In the genomic region with DNA sequence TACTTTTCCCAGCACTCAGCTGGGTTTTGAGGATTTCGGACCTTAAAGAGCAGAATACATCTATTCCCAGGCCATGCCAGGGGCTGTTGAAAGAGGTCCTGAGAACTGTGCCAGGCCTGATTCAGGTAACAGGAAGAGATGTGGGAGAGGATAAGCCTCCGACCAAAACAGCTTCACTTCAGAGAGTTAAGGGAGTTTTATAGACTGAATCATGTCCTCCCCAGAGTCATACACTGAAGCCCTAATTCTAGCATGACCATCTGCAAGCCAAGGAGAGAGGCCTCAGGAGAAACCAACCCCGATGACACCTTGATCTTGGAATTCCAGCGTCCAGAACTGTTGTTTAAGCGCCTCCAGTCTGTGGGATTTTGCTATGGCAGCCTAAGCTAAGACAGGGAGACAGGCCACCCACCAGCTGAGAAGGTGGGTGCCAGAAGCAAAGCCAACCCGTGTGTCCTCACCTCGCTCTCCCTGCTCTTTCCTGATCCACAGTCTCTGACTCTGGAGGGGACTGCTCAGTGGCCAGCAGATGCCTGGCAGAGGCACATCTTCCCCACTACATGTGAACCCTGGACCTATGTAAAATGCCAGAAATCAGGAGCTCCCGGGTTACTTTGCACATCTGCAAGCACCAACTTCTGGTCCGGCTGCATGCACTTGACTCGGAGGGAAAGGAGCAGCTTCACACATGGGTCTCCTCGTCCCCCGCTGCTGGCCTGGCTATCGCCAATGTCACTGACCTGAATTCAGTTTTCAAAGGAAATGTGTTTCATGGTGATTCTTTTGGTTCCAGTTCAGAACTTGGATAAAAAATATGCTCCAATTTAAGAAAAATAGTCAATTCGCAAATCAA, we compare ENCODE assay signal across 12 cellular contexts.
DNase-seq lines count a peak whose midpoint lies in the region; ATAC-seq and TF ChIP-seq lines count a peak whose summit lies in the region.
"Had no signal": no experiment of that assay in that cellular context is flagged by ENCODE, and none has a peak within 500 bp of the region (broad histone marks: within the 10 kb centered on the region; RNA-seq: fewer than 3 reads in every experiment).

No MANE protein-coding gene starts in this region.

- H3K4me1 Mint-ChIP-seq in activated CD4-positive, alpha-beta T cell treated with anti-CD3 and anti-CD28 coated beads, Interleukin-2, amount 10 ng/mL, durations not matched to agents 24 days and 14 days = peaks cover 73% of the 10 kb centered on the region
- H3K4me1 Mint-ChIP-seq in activated T-helper 2 cell treated with anti-CD3 and anti-CD28 coated beads, Interferon-gamma antibody, Interleukin-2, Interleukin-4, amounts not matched to agents 10 μg/mL and 5 μg/mL and 100 μg/mL, durations not matched to agents 14 hours and 24 hours and 36 hours (ENCODE audit: low read depth) = peaks cover 61% of the 10 kb centered on the region
- peaks cover 22% of the 10 kb centered on the region for H3K4me1 Mint-ChIP-seq in nephron progenitor cell
- H3K4me1 Mint-ChIP-seq: brain had no signal

- H3K27ac Mint-ChIP-seq in activated CD4-positive, alpha-beta T cell treated with anti-CD3 and anti-CD28 coated beads, Interleukin-2, amount 10 ng/mL, durations not matched to agents 24 days and 14 days = peak overlapping the region; percentile 90
- H3K27ac Mint-ChIP-seq in activated T-helper 2 cell treated with anti-CD3 and anti-CD28 coated beads, Interferon-gamma antibody, Interleukin-2, Interleukin-4, amounts not matched to agents 10 μg/mL and 5 μg/mL and 100 μg/mL, durations not matched to agents 14 hours and 24 hours and 36 hours = peak overlapping the region; percentile 70
- H3K27ac Mint-ChIP-seq in nephron progenitor cell = peak overlapping the region; percentile 73
- H3K27ac Mint-ChIP-seq: brain had no signal

- H3K4me3 Mint-ChIP-seq in activated CD4-positive, alpha-beta T cell treated with anti-CD3 and anti-CD28 coated beads, Interleukin-2, amount 10 ng/mL, durations not matched to agents 24 days and 14 days = peak overlapping the region; percentile 78
- peak overlapping the region; percentile 61 for H3K4me3 Mint-ChIP-seq in activated T-helper 2 cell treated with anti-CD3 and anti-CD28 coated beads, Interferon-gamma antibody, Interleukin-2, Interleukin-4, amounts not matched to agents 10 μg/mL and 5 μg/mL and 100 μg/mL, durations not matched to agents 14 hours and 24 hours and 36 hours (ENCODE audit: low read depth)
- no peak overlapping the region for H3K4me3 Mint-ChIP-seq in nephron progenitor cell
- H3K4me3 Mint-ChIP-seq: brain had no signal

- peaks cover 1% of the 10 kb centered on the region for H3K36me3 Mint-ChIP-seq in activated CD4-positive, alpha-beta T cell treated with anti-CD3 and anti-CD28 coated beads, Interleukin-2, amount 10 ng/mL, durations not matched to agents 24 days and 14 days (ENCODE audit: low read depth)
- H3K36me3 Mint-ChIP-seq in activated T-helper 2 cell treated with anti-CD3 and anti-CD28 coated beads, Interferon-gamma antibody, Interleukin-2, Interleukin-4, amounts not matched to agents 10 μg/mL and 5 μg/mL and 100 μg/mL, durations not matched to agents 14 hours and 24 hours and 36 hours (ENCODE audit: low read depth) = no peaks in the 10 kb centered on the region
- no peaks in the 10 kb centered on the region for H3K36me3 Mint-ChIP-seq in nephron progenitor cell (ENCODE audit: low read depth)
- H3K36me3 Mint-ChIP-seq: brain had no signal

- H3K9me3 Mint-ChIP-seq in activated CD4-positive, alpha-beta T cell treated with anti-CD3 and anti-CD28 coated beads, Interleukin-2, amount 10 ng/mL, durations not matched to agents 24 days and 14 days = peaks cover 4% of the 10 kb centered on the region
- H3K9me3 Mint-ChIP-seq in activated T-helper 2 cell treated with anti-CD3 and anti-CD28 coated beads, Interferon-gamma antibody, Interleukin-2, Interleukin-4, amounts not matched to agents 10 μg/mL and 5 μg/mL and 100 μg/mL, durations not matched to agents 14 hours and 24 hours and 36 hours = peaks cover 3% of the 10 kb centered on the region
- no peaks in the 10 kb centered on the region for H3K9me3 Mint-ChIP-seq in nephron progenitor cell
- H3K9me3 Mint-ChIP-seq: brain had no signal

- TF ChIP-seq CTCF in nephron progenitor cell (IDR thresholded peaks at IDR 0.05) = no peak

- ATAC-seq in GM21360 (IDR thresholded peaks at IDR 0.05; ENCODE audit: unreplicated experiment) = no peak
- ATAC-seq: psoas muscle had no signal

- DNase-seq in activated CD4-positive, alpha-beta T cell treated with anti-CD3 and anti-CD28 coated beads, Interleukin-2, amount 10 ng/mL, durations not matched to agents 24 days and 14 days = peak; percentile 76
- DNase-seq in activated CD4-positive, alpha-beta T cell treated with anti-CD3 and anti-CD28 coated beads, Interleukin-2, amount 50 U/mL, for 1 hour = no peak
- peak; percentile 37 for DNase-seq in M059J (ENCODE audit: low read depth)
- no peak for DNase-seq in activated T-helper 2 cell treated with anti-CD3 and anti-CD28 coated beads, Interferon-gamma antibody, Interleukin-2, Interleukin-4, amounts not matched to agents 10 μg/mL and 5 μg/mL and 100 μg/mL, durations not matched to agents 14 hours and 24 hours and 36 hours (ENCODE audit: low spot score)
- no peak for DNase-seq in nephron progenitor cell
- DNase-seq in NCI-H2081 (lab: John Stamatoyannopoulos, UW) = no peak
- DNase-seq in GDM1 (lab: John Stamatoyannopoulos, UW) = no peak
- DNase-seq: NCI-H1694 treated with DMSO at 0.1 percent for 48 hours, NCI-H510A, psoas muscle had no signal

- intact Hi-C loops in activated CD4-positive, alpha-beta T cell treated with anti-CD3 and anti-CD28 coated beads, Interleukin-2, amount 10 ng/mL, durations not matched to agents 24 days and 14 days (cut with micrococcal nuclease) = loop anchor here (1.0 to 10.0 kb wide), 6 partner anchors 76 to 1233 kb away; a partner anchor contains a TSS
- intact Hi-C loops in activated T-helper 2 cell treated with anti-CD3 and anti-CD28 coated beads, Interferon-gamma antibody, Interleukin-2, Interleukin-4, amounts not matched to agents 10 μg/mL and 5 μg/mL and 100 μg/mL, durations not matched to agents 14 hours and 24 hours and 36 hours (cut with micrococcal nuclease) = loop anchor here (1.0 to 10.0 kb wide), 6 partner anchors 13 to 1233 kb away; no protein-coding TSS in a partner anchor

- H3K27me3 Mint-ChIP-seq in activated CD4-positive, alpha-beta T cell treated with anti-CD3 and anti-CD28 coated beads, Interleukin-2, amount 10 ng/mL, durations not matched to agents 24 days and 14 days = no peaks in the 10 kb centered on the region
- H3K27me3 Mint-ChIP-seq in activated T-helper 2 cell treated with anti-CD3 and anti-CD28 coated beads, Interferon-gamma antibody, Interleukin-2, Interleukin-4, amounts not matched to agents 10 μg/mL and 5 μg/mL and 100 μg/mL, durations not matched to agents 14 hours and 24 hours and 36 hours (ENCODE audit: low read depth) = no peaks in the 10 kb centered on the region
- H3K27me3 Mint-ChIP-seq in nephron progenitor cell (ENCODE audit: low read depth, poor library complexity) = peaks cover 3% of the 10 kb centered on the region
- H3K27me3 Mint-ChIP-seq: brain had no signal

Comparison
In these comparisons a context has a peak if more than half of its experiments do, and no peak if none do; other contexts are left out.
1. DNase-seq: peak in activated CD4-positive, alpha-beta T cell treated with anti-CD3 and anti-CD28 coated beads, Interleukin-2, amount 10 ng/mL, durations not matched to agents 24 days and 14 days (single experiment) and M059J (single experiment); none in activated CD4-positive, alpha-beta T cell treated with anti-CD3 and anti-CD28 coated beads, Interleukin-2, amount 50 U/mL, for 1 hour (single experiment), activated T-helper 2 cell treated with anti-CD3 and anti-CD28 coated beads, Interferon-gamma antibody, Interleukin-2, Interleukin-4, amounts not matched to agents 10 μg/mL and 5 μg/mL and 100 μg/mL, durations not matched to agents 14 hours and 24 hours and 36 hours (single experiment), nephron progenitor cell (single experiment), NCI-H2081 (0 of 2) and GDM1 (single experiment).
2. Peak in every context shown above with its lines, with median percentiles within 50 percentile points of each other: H3K27ac Mint-ChIP-seq.